ENCODE assay signal across 6 cellular contexts in the genomic region with DNA sequence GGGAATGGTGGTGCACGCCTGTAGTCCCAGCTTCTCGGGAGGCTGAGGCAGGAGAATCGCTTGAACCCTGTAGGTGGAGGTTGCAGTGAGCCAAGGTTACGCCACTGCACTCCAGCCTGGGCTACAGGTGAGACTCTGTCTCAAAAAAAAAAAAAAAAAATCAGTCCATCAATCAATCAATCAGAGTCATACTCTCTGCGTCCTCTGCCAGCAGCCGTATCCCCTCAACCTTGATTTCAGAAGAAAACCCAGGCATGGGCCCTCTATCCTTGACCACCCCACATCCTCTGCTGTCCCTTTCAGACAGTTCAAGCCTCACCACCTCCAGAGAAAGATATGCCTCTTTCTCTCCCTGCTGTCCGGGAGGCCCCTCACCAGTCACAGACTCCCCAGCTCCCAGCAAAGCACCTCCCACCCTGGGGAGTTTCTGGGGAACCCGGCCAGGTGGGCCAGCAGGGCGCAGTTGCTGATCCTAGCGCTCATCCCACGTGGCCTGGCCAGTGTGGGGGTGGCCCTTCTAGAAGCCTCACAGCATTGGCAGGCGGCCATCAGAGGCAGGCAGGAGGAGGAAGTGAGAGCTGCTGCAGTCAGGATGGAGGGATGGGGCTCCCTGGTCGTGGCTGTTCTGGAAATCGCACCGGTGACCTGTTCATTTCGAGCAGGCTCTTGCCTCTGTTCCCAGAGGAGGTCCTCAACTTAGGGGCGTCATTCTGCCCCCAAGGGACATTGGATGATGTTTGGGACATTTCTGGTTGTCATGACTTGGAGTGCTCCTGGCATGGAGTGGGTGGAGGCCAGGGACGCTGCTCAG. TPM values are rescaled to one million over a fixed set of nuclear protein-coding genes. Genes with fewer than 3 reads are reported as not detected.
DNase-seq lines count a peak whose midpoint lies in the region; ATAC-seq and TF ChIP-seq lines count a peak whose summit lies in the region.

No MANE protein-coding gene starts in this region.

- CTCF ChIA-PET in RWPE1 (lab: Yijun Ruan, JAX): interaction anchor here (0.7 kb wide), 2 partner anchors 12 to 156 kb away, joined by 3 to 4 read pairs; no protein-coding TSS in a partner anchor

- DNase-seq in GM20000 (ENCODE audit: low spot score): peak; percentile 74
- no peak for DNase-seq in RWPE1 (ENCODE audit: low spot score)
- peak; percentile 96 for DNase-seq in Right ventricle myocardium inferior (ENCODE audit: missing footprints)
- no peak for DNase-seq in activated CD4-positive, CD25-positive, alpha-beta regulatory T cell treated with anti-CD3 and anti-CD28 coated beads, Interleukin-2, amount 50 U/mL, for 72 hours

- TF ChIP-seq CTCF in GM20000 (IDR thresholded peaks at IDR 0.05; ENCODE audit: extremely low read depth, missing control alignments): no peak
- no peak for TF ChIP-seq CTCF in RWPE1 (conservative IDR thresholded peaks at IDR 0.05; ENCODE audit: low read depth)

- POLR2A ChIA-PET in RWPE1 (lab: Yijun Ruan, JAX; ENCODE audit: low non-redundant PET): no interaction called here

- intact Hi-C loops in Right ventricle myocardium inferior (cut with DNase I): no loop called here

- ATAC-seq in Right ventricle myocardium inferior: no peak
- ATAC-seq in HG02571 (IDR thresholded peaks at IDR 0.05; ENCODE audit: unreplicated experiment): no peak

- 0 out of 2 replicates have a peak overlapping the region, but pooled peaks have one; percentile 25 for H3K27ac ChIP-seq in RWPE1
- peak overlapping the region; percentile 46 for H3K27ac ChIP-seq in temporal lobe (ENCODE audit: low read depth, low read length)

RNA-seq across cellular contexts. Expression of gene JSRP1, which starts 10.2 kb away (rescaled TPM):
- total RNA-seq in Right ventricle myocardium inferior (not detected), temporal lobe (not detected)

RNA-seq across cellular contexts. Expression of gene PEAK3, which starts 15.6 kb away (rescaled TPM):
- total RNA-seq in Right ventricle myocardium inferior: 0.68 TPM
- under 0.01 TPM for total RNA-seq in temporal lobe

RNA-seq across cellular contexts. Expression of gene AMH, which starts 17.3 kb away (rescaled TPM):
- 0.89 TPM for total RNA-seq in Right ventricle myocardium inferior
- 0.74 TPM for total RNA-seq in temporal lobe

RNA-seq across cellular contexts. Expression of gene SF3A2, which starts 29.8 kb away (rescaled TPM):
- total RNA-seq in Right ventricle myocardium inferior (30.3 TPM), temporal lobe (36.6 TPM)

RNA-seq across cellular contexts. Expression of gene PLEKHJ1, which starts 30.3 kb away (rescaled TPM):
- total RNA-seq in Right ventricle myocardium inferior (59.7 TPM), temporal lobe (42.0 TPM)

Comparison
In these comparisons a context has a peak if more than half of its experiments do, and no peak if none do; other contexts are left out.
1. DNase-seq: peak in GM20000 (single experiment) and Right ventricle myocardium inferior (single experiment); none in RWPE1 (single experiment) and activated CD4-positive, CD25-positive, alpha-beta regulatory T cell treated with anti-CD3 and anti-CD28 coated beads, Interleukin-2, amount 50 U/mL, for 72 hours (single experiment).